Comparison of ENCODE assay signal across 8 cellular contexts in genomic region chr1:234478152-234478480, GRCh38. TPM values are rescaled to one million over a fixed set of nuclear protein-coding genes. Genes with fewer than 3 reads are reported as not detected.
DNase-seq lines count a peak whose midpoint lies in the region; ATAC-seq and TF ChIP-seq lines count a peak whose summit lies in the region.

No MANE protein-coding gene starts in this region.

- peak overlapping the region; percentile 87 to 99 (median 92) for H3K4me3 Mint-ChIP-seq in CD8-positive, alpha-beta memory T cell

- POLR2A ChIA-PET in CD8-positive, alpha-beta memory T cell (lab: Charles Lee), result interaction anchor here (0.6 to 1.5 kb wide), 6 partner anchors 11 to 626 kb away, joined by 3 to 9 read pairs (median 4); partner anchors contain the start of genes COA6 and IRF2BP2
- POLR2A ChIA-PET in PC-9 (lab: Charles Lee; ENCODE audit: unreplicated experiment), result interaction anchor here (0.6 to 0.7 kb wide), 3 partner anchors 19 to 132 kb away, joined by 4 to 12 read pairs (median 5); partner anchors contain the start of gene COA6

- ATAC-seq in GM19397 (IDR thresholded peaks at IDR 0.05; ENCODE audit: unreplicated experiment), result peak; percentile 59
- ATAC-seq in HG03469 (IDR thresholded peaks at IDR 0.05; ENCODE audit: unreplicated experiment), result peak; percentile 28
- ATAC-seq in Right ventricle myocardium superior (ENCODE audit: poor library complexity), result peak; percentile 70
- peak; percentile 56 to 76 (median 70) for ATAC-seq in psoas muscle

- H3K4me3 ChIP-seq in CD8-positive, alpha-beta memory T cell (ENCODE audit: low read length), result peak overlapping the region; percentile 78
- peak overlapping the region; percentile 74 for H3K4me3 ChIP-seq in PC-9
- H3K4me3 ChIP-seq in psoas muscle, result peak overlapping the region; percentile 94
- peak overlapping the region; percentile 64 to 91 for H3K4me3 ChIP-seq in vagina

- TF ChIP-seq POLR2A in vagina (IDR thresholded peaks at IDR 0.05), result no peak

- intact Hi-C loops in PC-9 (cut with micrococcal nuclease; ENCODE audit: unreplicated experiment) (loop anchor here (10.0 kb wide), 1 partner anchor 363 kb away; no protein-coding TSS in a partner anchor), Right ventricle myocardium superior (cut with DNase I) (no loop called here), psoas muscle (cut with DNase I) (no loop called here), vagina (cut with DNase I) (no loop called here)

- peak overlapping the region; percentile 68 for H3K27ac ChIP-seq in CD8-positive, alpha-beta memory T cell (ENCODE audit: low read depth, low read length)
- H3K27ac ChIP-seq in PC-9, result peak overlapping the region; percentile 25
- peak overlapping the region; percentile 92 for H3K27ac ChIP-seq in psoas muscle
- H3K27ac ChIP-seq in vagina, result peak overlapping the region; percentile 79

- TF ChIP-seq CTCF in PC-9 (conservative IDR thresholded peaks at IDR 0.05), result no peak
- TF ChIP-seq CTCF in psoas muscle (IDR thresholded peaks at IDR 0.05), result no peak
- no peak for TF ChIP-seq CTCF in vagina (IDR thresholded peaks at IDR 0.05)

- 0 to 1% (median 0%) methylated on average over 29 to 43 of the region's 43 CpGs for WGBS in psoas muscle, 3 donors

- H3K27me3 ChIP-seq in CD8-positive, alpha-beta memory T cell (ENCODE audit: insufficient read depth, low read length, poor library complexity, severe bottlenecking), result no peaks in the 10 kb centered on the region
- H3K27me3 ChIP-seq in PC-9 (ENCODE audit: insufficient read depth, low read depth), result no peaks in the 10 kb centered on the region
- no peaks in the 10 kb centered on the region for H3K27me3 ChIP-seq in psoas muscle (ENCODE audit: insufficient read depth in 3 of 3, low read length in 2 of 3)
- H3K27me3 ChIP-seq in vagina, result no peaks in the 10 kb centered on the region

- H3K4me1 Mint-ChIP-seq in CD8-positive, alpha-beta memory T cell, result peaks cover 32 to 50% (median 46%) of the 10 kb centered on the region in 3 donors

- no peaks in the 10 kb centered on the region for H3K9me3 Mint-ChIP-seq in CD8-positive, alpha-beta memory T cell

- H2AFZ ChIP-seq in PC-9, result peak overlapping the region; percentile 73

- no peaks in the 10 kb centered on the region for H3K9me2 ChIP-seq in PC-9 (ENCODE audit: insufficient read depth)

- H3K4me1 ChIP-seq in CD8-positive, alpha-beta memory T cell (ENCODE audit: insufficient read depth, low read length), result peaks cover 35% of the 10 kb centered on the region
- H3K4me1 ChIP-seq in PC-9 (replicated peaks; ENCODE audit: insufficient read depth), result peaks cover 16% of the 10 kb centered on the region
- peaks cover 4% of the 10 kb centered on the region for H3K4me1 ChIP-seq in psoas muscle
- H3K4me1 ChIP-seq in vagina, result peaks cover 8% of the 10 kb centered on the region

- no TSS peak for BruUV-seq in PC-9 (replicated peaks; lab: Mats Ljungman, UMichigan)

- DNase-seq in CD8-positive, alpha-beta memory T cell, result peak; percentile 47 to 86 (median 76)
- DNase-seq in PC-9 (peak; percentile 46 to 78), Right ventricle myocardium superior (no peak), psoas muscle (peak in 1 of 2 donors; percentile 71), vagina (ENCODE audit: extremely low spot score in 2 of 2) (no peak)
- peak; percentile 89 for DNase-seq in activated effector memory CD4-positive, alpha-beta T cell treated with anti-CD3 and anti-CD28 coated beads, Interleukin-2, amount 50 U/mL, for 16 hours

- H4K20me1 ChIP-seq in PC-9 (ENCODE audit: insufficient read depth), result no peaks in the 10 kb centered on the region; the same call in 1 of the 2 replicates

- CTCF ChIA-PET in CD8-positive, alpha-beta memory T cell (lab: Charles Lee), result interaction anchor here (0.9 to 1.5 kb wide), 5 partner anchors 8 to 104 kb away, joined by 3 to 5 read pairs (median 3); partner anchors contain the start of gene COA6
- CTCF ChIA-PET in PC-9 (lab: Charles Lee), result no interaction called here

- H3F3A ChIP-seq in PC-9 (ENCODE audit: insufficient read depth, low read depth), result peaks cover 9% of the 10 kb centered on the region; the same call in 1 of the 2 replicates

- H3K36me3 ChIP-seq in CD8-positive, alpha-beta memory T cell (ENCODE audit: insufficient read depth, low read length), result no peaks in the 10 kb centered on the region
- H3K36me3 ChIP-seq in PC-9 (ENCODE audit: low read depth) (no peaks in the 10 kb centered on the region), psoas muscle (ENCODE audit: insufficient read depth in 1 of 2, low read depth in 1 of 2) (no peaks in the 10 kb centered on the region), vagina (no peaks in the 10 kb centered on the region)

- peak overlapping the region; percentile 81 for H3K4me2 ChIP-seq in PC-9

- H3K36me3 Mint-ChIP-seq in CD8-positive, alpha-beta memory T cell, result no peaks in the 10 kb centered on the region

- peak overlapping the region in 7 of 8 donors; percentile 91 to 96 (median 94) for H3K27ac Mint-ChIP-seq in CD8-positive, alpha-beta memory T cell

- peaks cover 2 to 9% of the 10 kb centered on the region in 2 donors for H3K27me3 Mint-ChIP-seq in CD8-positive, alpha-beta memory T cell

- no peaks in the 10 kb centered on the region for H3K9me3 ChIP-seq in CD8-positive, alpha-beta memory T cell (ENCODE audit: low read length)
- H3K9me3 ChIP-seq in PC-9 (ENCODE audit: insufficient read depth, low read depth) (no peaks in the 10 kb centered on the region), psoas muscle (no peaks in the 10 kb centered on the region), vagina (no peaks in the 10 kb centered on the region)

- H3K79me2 ChIP-seq in PC-9 (ENCODE audit: low read depth), result peaks cover 48% of the 10 kb centered on the region

RNA-seq across cellular contexts. Expression of gene TARBP1, which starts 0.9 kb away (rescaled TPM):
- total RNA-seq in CD8-positive, alpha-beta memory T cell, result 10 to 100 TPM; 34.8 to 36.4 TPM
- 15.0 TPM for polyA plus RNA-seq in CD8-positive, alpha-beta memory T cell
- total RNA-seq in PC-9 (2021) (47.3 and 61.1 TPM in 2 replicates), Right ventricle myocardium superior (9.2 TPM), psoas muscle (10 to 100 TPM in 1 of 4 donors, 1 to 10 TPM in 3; 5.8 to 10.5 (median 9.0) TPM), vagina (20.9 TPM)
- polyA plus RNA-seq in psoas muscle, result 10 to 100 TPM in 1 of 3 donors, 1 to 10 TPM in 2; 5.8 to 10.4 (median 6.6) TPM

Comparison
In these comparisons a context has a peak if more than half of its experiments do, and no peak if none do; other contexts are left out.
1. DNase-seq: peak in CD8-positive, alpha-beta memory T cell (5 of 5), PC-9 (2 of 2) and activated effector memory CD4-positive, alpha-beta T cell treated with anti-CD3 and anti-CD28 coated beads, Interleukin-2, amount 50 U/mL, for 16 hours (single experiment); none in Right ventricle myocardium superior (single experiment) and vagina (0 of 2).
2. H3K27ac ChIP-seq: peak in every context shown above with its lines; median percentile 92 in psoas muscle; 79 in vagina; 68 in CD8-positive, alpha-beta memory T cell; 25 in PC-9.
3. Peak in every context shown above with its lines, with median percentiles within 50 percentile points of each other: H3K4me3 ChIP-seq and ATAC-seq.